Comparison of ENCODE assay signal across 23 cellular contexts in the genomic region with DNA sequence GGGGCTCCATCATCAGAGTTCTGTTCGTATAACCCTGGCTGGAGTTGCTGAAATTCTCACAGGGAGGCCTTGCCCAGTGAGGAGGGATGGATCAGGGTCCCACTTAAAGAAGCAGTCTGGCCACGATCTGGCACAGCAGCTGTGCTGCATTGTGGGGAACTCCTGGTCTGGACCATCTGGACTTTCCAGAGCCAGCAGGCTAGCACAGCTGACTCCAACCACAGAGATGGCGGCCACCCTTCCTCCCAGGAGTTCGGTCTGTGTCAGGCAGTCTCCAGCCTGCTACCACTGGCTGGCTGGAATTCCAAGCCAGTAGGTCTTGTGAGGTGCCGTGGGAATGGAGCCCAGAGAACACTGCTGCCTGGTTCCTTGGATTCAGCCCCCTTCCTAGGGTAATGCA.
"Had no signal": no experiment of that assay in that cellular context is flagged by ENCODE, and none has a peak within 500 bp of the region (broad histone marks: within the 10 kb centered on the region; RNA-seq: fewer than 3 reads in every experiment).

No MANE protein-coding gene starts in this region.

- H3K4me3 ChIP-seq: ascending aorta, body of pancreas, MG63 had no signal

- ATAC-seq: activated CD8-positive, alpha-beta memory T cell treated with anti-CD3 and anti-CD28 coated beads, Interleukin-2, amount 10 ng/mL, durations not matched to agents 7 days and 5 days; body of pancreas; PC-3; T-helper 17 cell; WTC11 had no signal

- H3K36me3 ChIP-seq: MG63 had no signal

- H3K9ac ChIP-seq: KMS-11 had no signal

- H3K27me3 ChIP-seq: ascending aorta, body of pancreas, MG63 had no signal

- H3K9me3 ChIP-seq: ascending aorta, body of pancreas, MG63 had no signal

- DNase-seq: activated CD4-positive, alpha-beta T cell treated with anti-CD3 and anti-CD28 coated beads, Interleukin-2, amount 10 ng/mL, durations not matched to agents 24 days and 14 days; activated CD4-positive, alpha-beta T cell treated with anti-CD3 and anti-CD28 coated beads, Interleukin-2, amount 50 U/mL, for 48 hours; activated CD4-positive, CD25-positive, alpha-beta regulatory T cell treated with anti-CD3 and anti-CD28 coated beads, Interleukin-2, amount 50 U/mL, for 72 hours; activated CD8-positive, alpha-beta memory T cell treated with anti-CD3 and anti-CD28 coated beads, Interleukin-2, amount 10 ng/mL, durations not matched to agents 7 days and 5 days; activated effector memory CD4-positive, alpha-beta T cell treated with Interleukin-2 at 50 U/mL for 16 hours; activated naive CD4-positive, alpha-beta T cell; activated T-cell treated with anti-CD3 and anti-CD28 coated beads, Interleukin-2, amount 50 U/mL, for 24 hours; body of pancreas; MG63; NCI-H1092 treated with DMSO at 0.1 percent for 48 hours; NCI-H1417 treated with DMSO at 0.1 percent for 48 hours; NCI-H1694; NCI-H2029; NCI-H2107; NCI-H2171 treated with DMSO at 0.1 percent for 48 hours; NCI-H226; PC-3; SIG-M5; T-helper 17 cell; T-helper 9 cell had no signal

- H3K27ac ChIP-seq: ascending aorta, body of pancreas, KMS-11 had no signal

- H3K4me2 ChIP-seq: KMS-11 had no signal

- H3K4me1 ChIP-seq: ascending aorta, body of pancreas had no signal
